10 cellular contexts compared by ENCODE assay signal in the genomic region with DNA sequence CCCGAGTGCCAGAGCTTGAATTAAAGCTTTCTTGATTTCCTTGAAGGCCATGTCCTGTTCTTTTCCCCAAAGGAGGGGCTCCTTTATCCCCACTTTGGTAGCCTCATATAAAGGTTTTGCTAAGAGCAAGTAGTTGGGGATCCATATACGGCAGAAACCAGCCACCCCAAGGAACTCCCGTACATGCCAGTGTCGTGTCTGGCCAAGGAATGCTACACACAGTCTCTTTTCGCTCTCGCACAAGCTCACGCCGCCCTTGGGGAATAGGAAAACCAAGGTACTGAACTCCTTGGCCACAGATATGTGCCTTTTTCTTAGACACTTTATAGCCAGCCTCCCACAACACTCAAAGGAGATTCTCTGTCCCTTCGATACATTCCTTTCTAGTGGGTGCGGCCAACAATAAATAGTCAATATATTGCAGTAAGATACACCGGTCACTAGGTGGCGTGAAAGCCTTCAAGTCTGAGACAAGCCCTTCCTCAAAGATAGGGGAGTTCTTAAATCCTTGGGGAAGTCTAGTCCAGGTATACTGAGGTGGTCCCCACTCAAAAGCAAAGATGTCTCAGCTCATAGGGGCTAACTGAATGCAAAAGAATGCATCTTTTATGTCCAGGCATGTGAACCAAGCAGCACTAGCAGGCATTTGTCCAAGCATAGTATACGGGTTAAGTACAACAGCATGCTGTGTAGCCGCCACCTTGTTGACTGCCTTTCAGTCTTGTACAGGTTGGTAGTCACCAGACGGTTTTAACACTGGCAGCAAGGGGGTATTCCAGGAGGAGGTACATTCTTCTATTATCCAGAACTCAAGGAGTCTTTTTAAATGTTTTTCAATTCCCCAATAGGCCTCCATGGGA. TPM values are rescaled to one million over a fixed set of nuclear protein-coding genes. Genes with fewer than 3 reads are reported as not detected.
DNase-seq lines count a peak whose midpoint lies in the region; ATAC-seq, FAIRE-seq and TF ChIP-seq lines count a peak whose summit lies in the region.
"Had no signal": no experiment of that assay in that cellular context is flagged by ENCODE, and none has a peak within 500 bp of the region (broad histone marks: within the 10 kb centered on the region; RNA-seq: fewer than 3 reads in every experiment).

No MANE protein-coding gene starts in this region.

- peaks cover 0 to 3% (median under 1%) of the 10 kb centered on the region in 4 donors for H3K4me1 Mint-ChIP-seq in CD4-positive, CD25-positive, alpha-beta regulatory T cell
- peaks cover 6% of the 10 kb centered on the region for H3K4me1 Mint-ChIP-seq in stimulated activated memory B cell treated with anti-CD40 and anti-IgM and Interleukin-4, amounts not matched to agents 10 μg/mL and 1 μg/mL and 100 μg/mL, for 72 hours

- intact Hi-C loops in mucosa of descending colon (cut with DNase I, micrococcal nuclease) = no loop called here

- H3K4me3 Mint-ChIP-seq in CD4-positive, CD25-positive, alpha-beta regulatory T cell = no peak overlapping the region
- H3K4me3 Mint-ChIP-seq in stimulated activated memory B cell treated with anti-CD40 and anti-IgM and Interleukin-4, amounts not matched to agents 10 μg/mL and 1 μg/mL and 100 μg/mL, for 72 hours = no peak overlapping the region

- H2AK5ac ChIP-seq in H1 (ENCODE audit: low read depth, low read length) = no peak overlapping the region

- H4K8ac ChIP-seq in H1 (ENCODE audit: extremely low read depth, insufficient read depth, low read length) = no peak overlapping the region

- H3K23ac ChIP-seq in H1 (ENCODE audit: insufficient read length) = no peak overlapping the region

- H3K36me3 Mint-ChIP-seq in CD4-positive, CD25-positive, alpha-beta regulatory T cell = no peaks in the 10 kb centered on the region
- no peaks in the 10 kb centered on the region for H3K36me3 Mint-ChIP-seq in stimulated activated memory B cell treated with anti-CD40 and anti-IgM and Interleukin-4, amounts not matched to agents 10 μg/mL and 1 μg/mL and 100 μg/mL, for 72 hours

- no peaks in the 10 kb centered on the region for H3K23me2 ChIP-seq in H1 (ENCODE audit: low read depth, low read length)

- POLR2A ChIA-PET in H1 (lab: Charles Lee; ENCODE audit: partially characterized antibody) = no interaction called here

- H2BK120ac ChIP-seq in H1 (replicated peaks; ENCODE audit: low read depth, low read length) = no peak overlapping the region

- no peak overlapping the region for H3K9ac ChIP-seq in H1 (replicated peaks in 1 of 4; ENCODE audit: extremely low read depth in 1 of 4, low read depth in 3 of 4, low read length in 3 of 4)

- no peak overlapping the region for H3K56ac ChIP-seq in H1 (replicated peaks; ENCODE audit: insufficient read length, low read depth, low read length)

- no peak overlapping the region for H2BK5ac ChIP-seq in H1 (ENCODE audit: low read depth, low read length)

- H3K9me3 ChIP-seq in CD4-positive, CD25-positive, alpha-beta regulatory T cell (ENCODE audit: control insufficient read depth in 2 of 2, low read length in 2 of 2) = no peaks in the 10 kb centered on the region
- no peaks in the 10 kb centered on the region for H3K9me3 ChIP-seq in H1 (ENCODE audit: insufficient read depth in 2 of 2, low read depth in 1 of 2, low read length in 1 of 2)
- no peaks in the 10 kb centered on the region for H3K9me3 ChIP-seq in mucosa of descending colon

- no peak overlapping the region for H3K4me2 ChIP-seq in H1 (ENCODE audit: insufficient read depth in 1 of 2, low read depth in 2 of 2, low read length in 2 of 2)

- TF ChIP-seq EP300 in H1 (IDR thresholded peaks at IDR 0.05; ENCODE audit: borderline replicate concordance in 1 of 2, low read depth in 2 of 2, low read length in 2 of 2) = no peak

- no peak overlapping the region for H2BK12ac ChIP-seq in H1 (ENCODE audit: low read depth, low read length)

- peak; percentile 99 for FAIRE-seq in H1 (lab: Jason Lieb, UNC)

- no peak overlapping the region for H3K18ac ChIP-seq in H1 (ENCODE audit: extremely low read depth, low read length)

- H3K27me3 ChIP-seq in CD4-positive, CD25-positive, alpha-beta regulatory T cell (ENCODE audit: control insufficient read depth, insufficient read depth, low read length) = no peaks in the 10 kb centered on the region
- H3K27me3 ChIP-seq in H1 (replicated peaks in 1 of 4; ENCODE audit: control insufficient read depth in 3 of 4, extremely low read depth in 1 of 4, insufficient read depth in 3 of 4, low read length in 3 of 4) = no peaks in the 10 kb centered on the region

- ATAC-seq in CD4-positive, CD25-positive, alpha-beta regulatory T cell (ENCODE audit: low read depth in 2 of 2) = no peak
- ATAC-seq in mucosa of descending colon (peak; percentile 65), GM21528 (IDR thresholded peaks at IDR 0.05; ENCODE audit: low FRiP score, unreplicated experiment) (no peak)
- no peak for ATAC-seq in stimulated activated memory B cell treated with anti-CD40 and anti-IgM and Interleukin-4, amounts not matched to agents 10 μg/mL and 1 μg/mL and 100 μg/mL, for 72 hours

- H3K36me3 ChIP-seq in CD4-positive, CD25-positive, alpha-beta regulatory T cell (ENCODE audit: control insufficient read depth, insufficient read depth, low read length) = no peaks in the 10 kb centered on the region
- no peaks in the 10 kb centered on the region for H3K36me3 ChIP-seq in H1 (ENCODE audit: control insufficient read depth in 2 of 4, insufficient read depth in 4 of 4, low read length in 3 of 4)
- H3K36me3 ChIP-seq in mucosa of descending colon (ENCODE audit: low read depth) = no peaks in the 10 kb centered on the region

- no peak overlapping the region for H2BK15ac ChIP-seq in H1 (ENCODE audit: low read length)

- H3K4me1 ChIP-seq in CD4-positive, CD25-positive, alpha-beta regulatory T cell (ENCODE audit: control insufficient read depth, insufficient read depth, low read length, poor library complexity, severe bottlenecking) = no peaks in the 10 kb centered on the region
- H3K4me1 ChIP-seq in H1 (replicated peaks in 1 of 4; ENCODE audit: control insufficient read depth in 3 of 4, insufficient read depth in 4 of 4, low read length in 3 of 4) = no peaks in the 10 kb centered on the region
- H3K4me1 ChIP-seq in mucosa of descending colon (ENCODE audit: low read depth) = no peaks in the 10 kb centered on the region

- no peaks in the 10 kb centered on the region for H3K79me1 ChIP-seq in H1 (ENCODE audit: low read depth, low read length)

- H4K91ac ChIP-seq in H1 (replicated peaks; ENCODE audit: insufficient read length, low read length) = no peak overlapping the region

- no peak overlapping the region for H2BK20ac ChIP-seq in H1 (ENCODE audit: low read length)

- no peaks in the 10 kb centered on the region for H3K9me3 Mint-ChIP-seq in CD4-positive, CD25-positive, alpha-beta regulatory T cell
- H3K9me3 Mint-ChIP-seq in stimulated activated memory B cell treated with anti-CD40 and anti-IgM and Interleukin-4, amounts not matched to agents 10 μg/mL and 1 μg/mL and 100 μg/mL, for 72 hours = no peaks in the 10 kb centered on the region

- TF ChIP-seq POLR2A in H1 (IDR thresholded peaks at IDR 0.05; ENCODE audit: control extremely low read depth in 1 of 2, low read depth in 2 of 2, low read length in 2 of 2) = no peak

- H4K5ac ChIP-seq in H1 (ENCODE audit: insufficient read length, low read depth, low read length) = no peak overlapping the region

- peak; percentile 65 to 70 for TF ChIP-seq RAD21 in H1 (IDR thresholded peaks at IDR 0.05 in 1 of 2, conservative IDR thresholded peaks at IDR 0.05 in 1 of 2; ENCODE audit: low read depth in 2 of 2, low read length in 2 of 2)

- in situ Hi-C loops in GM13977 (cut with MboI; ENCODE audit: low pct_unique_long_range_greater_than_20kb, low sequenced_read_pairs, unreplicated experiment) = no loop called here
- in situ Hi-C loops in SK-MEL-5 (cut with HindIII; ENCODE audit: low pct_unique_long_range_greater_than_20kb, low sequenced_read_pairs) = no loop called here

- H3K27ac Mint-ChIP-seq in CD4-positive, CD25-positive, alpha-beta regulatory T cell = no peak overlapping the region
- no peak overlapping the region for H3K27ac Mint-ChIP-seq in stimulated activated memory B cell treated with anti-CD40 and anti-IgM and Interleukin-4, amounts not matched to agents 10 μg/mL and 1 μg/mL and 100 μg/mL, for 72 hours

- no peak overlapping the region for H3K4me3 ChIP-seq in CD4-positive, CD25-positive, alpha-beta regulatory T cell (ENCODE audit: low read depth, low read length)
- no peak overlapping the region for H3K4me3 ChIP-seq in H1 (ENCODE audit: extremely low read depth in 1 of 4, insufficient read depth in 2 of 4, low read depth in 3 of 4, low read length in 4 of 4)
- H3K4me3 ChIP-seq in mucosa of descending colon = no peak overlapping the region

- H3K27ac ChIP-seq in CD4-positive, CD25-positive, alpha-beta regulatory T cell (ENCODE audit: insufficient read depth, low read length, poor library complexity, severe bottlenecking) = no peak overlapping the region
- no peak overlapping the region for H3K27ac ChIP-seq in H1 (ENCODE audit: low read depth, low read length)

- H2AFZ ChIP-seq in H1 (ENCODE audit: low read length) = peak overlapping the region; percentile 44; the same call in 1 of the 2 replicates

- H4K20me1 ChIP-seq in H1 (replicated peaks in 1 of 2; ENCODE audit: control insufficient read depth in 1 of 2, insufficient read depth in 2 of 2, low read length in 2 of 2) = no peaks in the 10 kb centered on the region

- CTCF ChIA-PET in H1 (lab: Charles Lee; ENCODE audit: partially characterized antibody) = interaction anchor here (0.6 to 1.1 kb wide), 3 partner anchors 18 to 245 kb away, joined by 3 read pairs; no protein-coding TSS in a partner anchor

- H3K79me2 ChIP-seq in H1 (ENCODE audit: control insufficient read depth in 1 of 2, insufficient read depth in 2 of 2, low read length in 2 of 2) = no peaks in the 10 kb centered on the region

- H3K27me3 Mint-ChIP-seq in CD4-positive, CD25-positive, alpha-beta regulatory T cell = no peaks in the 10 kb centered on the region
- H3K27me3 Mint-ChIP-seq in stimulated activated memory B cell treated with anti-CD40 and anti-IgM and Interleukin-4, amounts not matched to agents 10 μg/mL and 1 μg/mL and 100 μg/mL, for 72 hours = no peaks in the 10 kb centered on the region

- peak in 2 of 3 donors; percentile 36 to 65 for DNase-seq in CD4-positive, CD25-positive, alpha-beta regulatory T cell
- DNase-seq in GM13977 (ENCODE audit: low spot score) (peak; percentile 52), M059J (ENCODE audit: low read depth) (peak; percentile 55), SK-MEL-5 (ENCODE audit: low read depth, low spot score) (peak; percentile 63), H1 (ENCODE audit: low read depth in 1 of 2, low spot score in 2 of 2) (peak in 1 of 2 experiments; percentile 39), mucosa of descending colon (peak in 1 of 3 donors; percentile 24)
- DNase-seq: right cardiac atrium had no signal

- WGBS in H1 (ENCODE audit: extremely low coverage in 1 of 2, insufficient coverage in 1 of 2, insufficient read length in 1 of 2, insufficient replicate concordance in 2 of 2, low coverage in 1 of 2, low lambda C conversion rate in 2 of 2, missing lambda C conversion rate in 1 of 2), 2 experiments = 53% methylated on average over 14 of the region's 15 CpGs; no CpG with 5 or more reads in 1 of the 2 experiments

- TF ChIP-seq CTCF in GM13977 (IDR thresholded peaks at IDR 0.05; ENCODE audit: extremely low read depth, insufficient read depth, missing control alignments) = peak; percentile 80
- peak in 2 of 3 experiments; percentile 43 to 58; a peak in 3 of 4 replicates for TF ChIP-seq CTCF in H1 (IDR thresholded peaks at IDR 0.05; ENCODE audit: control extremely low read depth in 1 of 3, insufficient read depth in 1 of 3, low read depth in 1 of 3, low read length in 3 of 3)
- peak; percentile 26 for TF ChIP-seq CTCF in mucosa of descending colon (IDR thresholded peaks at IDR 0.05)

- H3K4ac ChIP-seq in H1 (replicated peaks; ENCODE audit: insufficient read length, low read depth, low read length) = no peak overlapping the region

- H3K14ac ChIP-seq in H1 (ENCODE audit: insufficient read length) = no peak overlapping the region

RNA-seq across cellular contexts. Expression of a gene that starts 57.8 kb away (rescaled TPM):
- total RNA-seq in CD4-positive, CD25-positive, alpha-beta regulatory T cell = not detected
- not detected for polyA plus RNA-seq in CD4-positive, CD25-positive, alpha-beta regulatory T cell
- not detected in 2 replicates for total RNA-seq in M059J (2014; rRNA removed; shearing (Covaris generic))
- 1.8 and 15.3 TPM in 2 replicates for total RNA-seq in SK-MEL-5 (2014; rRNA removed; shearing (Covaris generic))
- 6.8 and 8.0 TPM in 2 replicates for polyA plus RNA-seq in SK-MEL-5 (2015; cell fraction: cytosol; rRNA removed)
- polyA plus RNA-seq in SK-MEL-5 (2015; cell fraction: nucleus; rRNA removed) = not detected in 2 replicates
- not detected in 2 replicates for total RNA-seq in H1 (2021; fragmentation: NEBNext Ultra II Directional; extraction: Animal tissue kit (Norgen Biotek cat#: 25700))
- not detected in 2 replicates for polyA plus RNA-seq in H1 (2011; rRNA removed)
- polyA plus RNA-seq in H1 (2011; cell fraction: cytosol; rRNA removed) = not detected
- not detected for polyA plus RNA-seq in H1 (2011; cell fraction: nucleus; rRNA removed)
- not detected in 4 replicates for polyA plus RNA-seq in H1 (2012, experiment 1 of 2)
- not detected for polyA plus RNA-seq in H1 (2012, experiment 2 of 2)
- not detected for polyA plus RNA-seq in H1 (2013, experiment 1 of 2)
- not detected for polyA plus RNA-seq in H1 (2013, experiment 2 of 2)
- polyA minus RNA-seq in H1 (2011; rRNA and poly(A)+ RNA removed) = not detected in 2 replicates
- polyA minus RNA-seq in H1 (2011; cell fraction: cytosol; rRNA and poly(A)+ RNA removed) = not detected
- polyA minus RNA-seq in H1 (2011; cell fraction: nucleus; rRNA and poly(A)+ RNA removed) = not detected
- total RNA-seq in mucosa of descending colon = not detected
- total RNA-seq: right cardiac atrium; T-helper 1 cell treated with Interleukin-12 subunit alpha and Interleukin-12 subunit beta and Interleukin-4 antibody, amounts not matched to agents 30 ng/mL and 1 ng/mL, for 36 hours had no signal
- polyA plus RNA-seq: right cardiac atrium had no signal

Comparison
In these comparisons a context has a peak if more than half of its experiments do, and no peak if none do; other contexts are left out.
1. CTCF ChIP-seq: peak in every context shown above with its lines; median percentile 80 in GM13977; 50 in H1; 26 in mucosa of descending colon.